ENCODE assay signal across 10 cellular contexts in the genomic region with DNA sequence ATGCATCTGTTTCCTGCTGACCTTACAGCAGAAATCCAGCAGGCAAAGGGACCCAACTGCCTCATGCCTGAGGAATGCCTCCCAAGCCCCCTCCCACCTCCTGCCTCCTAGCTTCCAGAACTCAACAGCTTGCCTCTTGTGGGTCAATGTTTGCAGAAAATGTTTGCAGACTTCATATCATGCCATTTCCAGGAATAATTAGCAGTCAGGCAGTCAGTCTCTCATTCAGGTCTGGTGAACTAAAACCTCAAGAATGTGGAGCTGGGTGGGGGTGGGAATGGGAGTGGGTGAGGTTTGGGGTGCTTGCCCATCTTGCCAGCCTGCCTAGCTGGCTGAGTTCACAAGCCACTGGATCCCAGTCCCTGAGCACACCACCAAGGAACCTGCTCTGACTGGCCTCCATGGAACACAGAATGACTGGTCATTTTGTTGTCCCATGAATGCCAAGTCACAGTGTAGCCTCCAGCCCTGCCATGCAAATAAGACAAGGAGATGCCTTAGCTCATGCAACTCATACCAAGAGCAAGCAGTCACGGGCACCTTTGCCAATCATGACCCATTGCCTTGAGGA. TPM values are rescaled to one million over a fixed set of nuclear protein-coding genes. Genes with fewer than 3 reads are reported as not detected.
DNase-seq lines count a peak whose midpoint lies in the region; ATAC-seq and TF ChIP-seq lines count a peak whose summit lies in the region.
"Had no signal": no experiment of that assay in that cellular context is flagged by ENCODE, and none has a peak within 500 bp of the region (broad histone marks: within the 10 kb centered on the region; RNA-seq: fewer than 3 reads in every experiment).

No MANE protein-coding gene starts in this region.

- no peaks in the 10 kb centered on the region for H3K9me3 ChIP-seq in transverse colon

- H3K27ac ChIP-seq in transverse colon: no peak overlapping the region

- TF ChIP-seq EP300 in transverse colon (IDR thresholded peaks at IDR 0.05; ENCODE audit: low read depth): no peak

- POLR2A ChIA-PET in AG04449 (lab: Yijun Ruan, JAX): interaction anchor here (0.9 to 1.2 kb wide), 6 partner anchors 18 to 128 kb away, joined by 3 to 6 read pairs (median 4); no protein-coding TSS in a partner anchor

- H3K4me3 ChIP-seq in AG04449 (ENCODE audit: low read depth, low read length) (no peak overlapping the region), kidney epithelial cell (ENCODE audit: low read depth, low read length) (no peak overlapping the region), transverse colon (no peak overlapping the region)

- 36% methylated on average over 1 of the region's 1 CpG; no CpG with 5 or more reads in 1 of the 2 donors for WGBS in transverse colon (ENCODE audit: low coverage in 1 of 2), 2 donors

- TF ChIP-seq POLR2A in transverse colon (IDR thresholded peaks at IDR 0.05): no peak

- TF ChIP-seq CTCF in AG04449 (IDR thresholded peaks at IDR 0.05; ENCODE audit: insufficient read depth, low read length, missing control alignments) (no peak), kidney epithelial cell (IDR thresholded peaks at IDR 0.05; ENCODE audit: insufficient read depth, low read length, poor library complexity, severe bottlenecking) (no peak), transverse colon (IDR thresholded peaks at IDR 0.05) (no peak)

- H3K4me1 ChIP-seq in transverse colon: no peaks in the 10 kb centered on the region

- CTCF ChIA-PET in AG04449 (lab: Yijun Ruan, JAX): no interaction called here

- H3K36me3 ChIP-seq in kidney epithelial cell (ENCODE audit: control insufficient read depth, insufficient read depth, low read length) (no peaks in the 10 kb centered on the region), transverse colon (no peaks in the 10 kb centered on the region)

- ATAC-seq in GM19455 (IDR thresholded peaks at IDR 0.05; ENCODE audit: unreplicated experiment): no peak

- intact Hi-C loops in transverse colon (cut with DNase I; ENCODE audit: low total_unique reads): no loop called here

- in situ Hi-C loops in transverse colon (cut with MboI; ENCODE audit: low pct_ligation_motif_present in 1 of 4, low pct_unique_long_range_greater_than_20kb in 1 of 4, low sequenced_read_pairs in 3 of 4): no loop called here

- H3K27me3 ChIP-seq in kidney epithelial cell (ENCODE audit: control insufficient read depth, insufficient read depth, low read length) (no peaks in the 10 kb centered on the region), transverse colon (no peaks in the 10 kb centered on the region)

- DNase-seq in AG04449 (ENCODE audit: low read depth, low spot score) (peak; percentile 70), HK-2 (ENCODE audit: unreplicated experiment) (peak; percentile 57), astrocyte of the hippocampus (ENCODE audit: low read depth, low spot score) (peak; percentile 89), kidney epithelial cell (ENCODE audit: low read depth) (peak; percentile 67), NCI-H1436 (lab: John Stamatoyannopoulos, UW) (no peak), midbrain (lab: John Stamatoyannopoulos, UW) (no peak), transverse colon (no peak)
- DNase-seq: activated CD4-positive, alpha-beta T cell treated with anti-CD3 and anti-CD28 coated beads for 1 hour; NCI-H510A treated with DMSO at 0.1 percent for 48 hours had no signal

RNA-seq across cellular contexts. Expression of gene PLAC1, which starts 12.1 kb away (rescaled TPM):
- total RNA-seq in kidney epithelial cell: not detected in 2 replicates
- under 1 TPM in 1 of 4 donors, not detected in 3; 0.79 TPM for total RNA-seq in transverse colon

Comparison
In these comparisons a context has a peak if more than half of its experiments do, and no peak if none do; other contexts are left out.
1. DNase-seq: peak in AG04449 (single experiment), HK-2 (single experiment), astrocyte of the hippocampus (single experiment) and kidney epithelial cell (single experiment); none in NCI-H1436 (single experiment), midbrain (single experiment) and transverse colon (single experiment).